8 cellular contexts compared by ENCODE assay signal in genomic region chr19:6862673-6863078, GRCh38. TPM values are rescaled to one million over a fixed set of nuclear protein-coding genes. Genes with fewer than 3 reads are reported as not detected.
A peak's percentile ranks its signal among the peaks of the same experiment; 100 is the strongest.
DNase-seq lines count a peak whose midpoint lies in the region; ATAC-seq and TF ChIP-seq lines count a peak whose summit lies in the region.

No MANE protein-coding gene starts in this region.

- DNase-seq in BE2C (peak; percentile 67), HuH-7 (ENCODE audit: low spot score) (peak; percentile 52), RWPE1 (ENCODE audit: low spot score) (peak; percentile 62), fibroblast of pulmonary artery (ENCODE audit: low read depth) (peak; percentile 87), stromal cell of bone marrow (ENCODE audit: low read depth) (peak; percentile 43)
- DNase-seq in activated T-helper 1 cell treated with anti-CD3 and anti-CD28 coated beads, Interleukin-12 subunit alpha, Interleukin-12 subunit beta, Interleukin-2, Interleukin-4 antibody, amounts not matched to agents 30 ng/mL and 10 ng/mL and 1 ng/mL, durations not matched to agents 14 hours and 24 hours and 36 hours (ENCODE audit: low spot score): peak; percentile 86

- H3K27me3 ChIP-seq in BE2C (no peaks in the 10 kb centered on the region), neutrophil (no peaks in the 10 kb centered on the region)

- H3K4me1 ChIP-seq in BE2C: no peaks in the 10 kb centered on the region
- H3K4me1 ChIP-seq in neutrophil (ENCODE audit: control insufficient read depth in 1 of 2, insufficient read depth in 1 of 2, low read depth in 1 of 2, low read length in 1 of 2): peaks cover 25 to 32% of the 10 kb centered on the region in 2 experiments

- H3K9me3 Mint-ChIP-seq in activated T-helper 1 cell treated with anti-CD3 and anti-CD28 coated beads, Interleukin-12 subunit alpha, Interleukin-12 subunit beta, Interleukin-2, Interleukin-4 antibody, amounts not matched to agents 30 ng/mL and 10 ng/mL and 1 ng/mL, durations not matched to agents 14 hours and 24 hours and 36 hours: no peaks in the 10 kb centered on the region

- no peaks in the 10 kb centered on the region for H3K9me3 ChIP-seq in BE2C
- H3K9me3 ChIP-seq in neutrophil: no peaks in the 10 kb centered on the region

- H3K36me3 ChIP-seq in BE2C: no peaks in the 10 kb centered on the region
- peaks cover 11% of the 10 kb centered on the region for H3K36me3 ChIP-seq in neutrophil

- no peak overlapping the region for H3K4me3 ChIP-seq in BE2C (ENCODE audit: low read depth, low read length)
- H3K4me3 ChIP-seq in fibroblast of pulmonary artery (replicated peaks; ENCODE audit: low read depth, low read length): peak overlapping the region; percentile 34
- H3K4me3 ChIP-seq in neutrophil (ENCODE audit: low read depth in 1 of 2, low read length in 1 of 2): peak overlapping the region; percentile 42 to 61

- intact Hi-C loops in activated T-helper 1 cell treated with anti-CD3 and anti-CD28 coated beads, Interleukin-12 subunit alpha, Interleukin-12 subunit beta, Interleukin-2, Interleukin-4 antibody, amounts not matched to agents 30 ng/mL and 10 ng/mL and 1 ng/mL, durations not matched to agents 14 hours and 24 hours and 36 hours (cut with micrococcal nuclease): loop anchor here (1.0 to 2.0 kb wide), 17 partner anchors 60 to 696 kb away; partner anchors contain the start of genes GTF2F1, SH2D3A and VAV1

- H3K27ac ChIP-seq in RWPE1 (peak overlapping the region; percentile 60), neutrophil (peak overlapping the region; percentile 70)

- peak overlapping the region; percentile 79 for H3K4me3 Mint-ChIP-seq in activated T-helper 1 cell treated with anti-CD3 and anti-CD28 coated beads, Interleukin-12 subunit alpha, Interleukin-12 subunit beta, Interleukin-2, Interleukin-4 antibody, amounts not matched to agents 30 ng/mL and 10 ng/mL and 1 ng/mL, durations not matched to agents 14 hours and 24 hours and 36 hours

- CTCF ChIA-PET in RWPE1 (lab: Yijun Ruan, JAX): interaction anchor here (0.6 to 2.5 kb wide), 7 partner anchors 39 to 300 kb away, joined by 3 to 19 read pairs (median 3); no protein-coding TSS in a partner anchor

- peak overlapping the region; percentile 74 for H3K27ac Mint-ChIP-seq in activated T-helper 1 cell treated with anti-CD3 and anti-CD28 coated beads, Interleukin-12 subunit alpha, Interleukin-12 subunit beta, Interleukin-2, Interleukin-4 antibody, amounts not matched to agents 30 ng/mL and 10 ng/mL and 1 ng/mL, durations not matched to agents 14 hours and 24 hours and 36 hours

- TF ChIP-seq CTCF in BE2C (IDR thresholded peaks at IDR 0.05; ENCODE audit: low read depth, low read length) (peak; percentile 73), RWPE1 (conservative IDR thresholded peaks at IDR 0.05; ENCODE audit: low read depth) (peak; percentile 76), fibroblast of pulmonary artery (IDR thresholded peaks at IDR 0.05; ENCODE audit: low read length, missing control alignments) (peak; percentile 92), neutrophil (IDR thresholded peaks at IDR 0.05) (peak; percentile 96)

- no peaks in the 10 kb centered on the region for H3K27me3 Mint-ChIP-seq in activated T-helper 1 cell treated with anti-CD3 and anti-CD28 coated beads, Interleukin-12 subunit alpha, Interleukin-12 subunit beta, Interleukin-2, Interleukin-4 antibody, amounts not matched to agents 30 ng/mL and 10 ng/mL and 1 ng/mL, durations not matched to agents 14 hours and 24 hours and 36 hours (ENCODE audit: insufficient read depth)

- H3K36me3 Mint-ChIP-seq in activated T-helper 1 cell treated with anti-CD3 and anti-CD28 coated beads, Interleukin-12 subunit alpha, Interleukin-12 subunit beta, Interleukin-2, Interleukin-4 antibody, amounts not matched to agents 30 ng/mL and 10 ng/mL and 1 ng/mL, durations not matched to agents 14 hours and 24 hours and 36 hours (ENCODE audit: low read depth): no peaks in the 10 kb centered on the region

- peak; percentile 67 for ATAC-seq in GM19023 (IDR thresholded peaks at IDR 0.05; ENCODE audit: unreplicated experiment)

- H3K4me1 Mint-ChIP-seq in activated T-helper 1 cell treated with anti-CD3 and anti-CD28 coated beads, Interleukin-12 subunit alpha, Interleukin-12 subunit beta, Interleukin-2, Interleukin-4 antibody, amounts not matched to agents 30 ng/mL and 10 ng/mL and 1 ng/mL, durations not matched to agents 14 hours and 24 hours and 36 hours (ENCODE audit: low read depth): peaks cover 13% of the 10 kb centered on the region

- POLR2A ChIA-PET in RWPE1 (lab: Yijun Ruan, JAX; ENCODE audit: low non-redundant PET): no interaction called here

RNA-seq across cellular contexts. Expression of gene ADGRE1, which starts 24.7 kb away (rescaled TPM):
- 0.23 TPM for polyA plus RNA-seq in BE2C (2012; ENCODE audit: insufficient read depth, insufficient read length, low read depth)
- 4.6 and 5.5 TPM in 2 replicates for total RNA-seq in activated T-helper 1 cell treated with anti-CD3 and anti-CD28 coated beads, Interleukin-12 subunit alpha, Interleukin-12 subunit beta, Interleukin-2, Interleukin-4 antibody, amounts not matched to agents 30 ng/mL and 10 ng/mL and 1 ng/mL, durations not matched to agents 14 hours and 24 hours and 36 hours
